Comparison of ENCODE assay signal across 1 cellular context in genomic region chr20:324177-325042, GRCh38.
TF ChIP-seq lines count a peak whose summit lies in the region.

No MANE protein-coding gene starts in this region.

TF ChIP-seq in HepG2, 621 proteins besides CTCF, POLR2A, EP300 and RAD21 (continued from another document and continues in another):
- TF ChIP-seq PAXIP1 (CRISPR knock-in tag; conservative IDR thresholded peaks at IDR 0.05) (peak; percentile 86; the same call in 1 of the 2 replicates), ZNF883 (CRISPR knock-in tag; IDR thresholded peaks at IDR 0.05; ENCODE audit: not compliant biosample characterization) (peak; percentile 92), KMT2A (CRISPR knock-in tag; IDR thresholded peaks at IDR 0.05) (peak; percentile 83), ERF (CRISPR knock-in tag; IDR thresholded peaks at IDR 0.05) (peak; percentile 96), GATAD2A (CRISPR knock-in tag; IDR thresholded peaks at IDR 0.05) (peak; percentile 63; the same call in 1 of the 2 replicates), NCOA1 (CRISPR knock-in tag; IDR thresholded peaks at IDR 0.05) (peak; percentile 97), YEATS4 (CRISPR knock-in tag; IDR thresholded peaks at IDR 0.05; ENCODE audit: borderline replicate concordance) (peak; percentile 100), ZZZ3 (CRISPR knock-in tag; IDR thresholded peaks at IDR 0.05; ENCODE audit: borderline replicate concordance) (peak; percentile 97), ZNF256 (CRISPR knock-in tag; conservative IDR thresholded peaks at IDR 0.05) (peak; percentile 52; the same call in 1 of the 2 replicates), ZNF691 (CRISPR knock-in tag; IDR thresholded peaks at IDR 0.05; ENCODE audit: borderline replicate concordance, low read depth) (peak; percentile 96; the same call in 1 of the 2 replicates), ZIK1 (CRISPR knock-in tag; IDR thresholded peaks at IDR 0.05; ENCODE audit: borderline replicate concordance, low read depth) (peak; percentile 99), DNMT1 (CRISPR knock-in tag; IDR thresholded peaks at IDR 0.05) (peak; percentile 96), ZBTB40 (IDR thresholded peaks at IDR 0.05) (no peak), ZBTB40 (CRISPR knock-in tag; IDR thresholded peaks at IDR 0.05) (peak; percentile 93), GABPB1 (CRISPR knock-in tag; IDR thresholded peaks at IDR 0.05) (peak; percentile 88), HINFP (CRISPR knock-in tag; IDR thresholded peaks at IDR 0.05; ENCODE audit: low read depth) (peak; percentile 93), ZNF543 (CRISPR knock-in tag; IDR thresholded peaks at IDR 0.05) (peak; percentile 96), SOX6 (IDR thresholded peaks at IDR 0.05) (no peak), SOX6 (CRISPR knock-in tag; IDR thresholded peaks at IDR 0.05) (peak; percentile 64), SMARCC2 (IDR thresholded peaks at IDR 0.05) (no peak), ZFP62 (CRISPR knock-in tag; IDR thresholded peaks at IDR 0.05) (0 out of 2 replicates have a peak, but pooled peaks have one; percentile 55), RBAK (CRISPR knock-in tag; IDR thresholded peaks at IDR 0.05) (peak; percentile 38; the same call in 1 of the 2 replicates), ZBTB39 (CRISPR knock-in tag; IDR thresholded peaks at IDR 0.05) (peak; percentile 91), MLXIP (CRISPR knock-in tag; IDR thresholded peaks at IDR 0.05; ENCODE audit: borderline replicate concordance) (peak; percentile 94), KAT8 (CRISPR knock-in tag; IDR thresholded peaks at IDR 0.05) (peak; percentile 81), ZNF556 (CRISPR knock-in tag; IDR thresholded peaks at IDR 0.05; ENCODE audit: borderline replicate concordance) (peak; percentile 93), PHF20 (CRISPR knock-in tag; IDR thresholded peaks at IDR 0.05) (peak; percentile 65), ELK4 (CRISPR knock-in tag; IDR thresholded peaks at IDR 0.05; ENCODE audit: borderline replicate concordance) (peak; percentile 93), HNRNPK (IDR thresholded peaks at IDR 0.05; ENCODE audit: low read depth, low read length, poor library complexity, severe bottlenecking) (peak; percentile 94), KLF11 (CRISPR knock-in tag; IDR thresholded peaks at IDR 0.05) (0 out of 2 replicates have a peak, but pooled peaks have one; percentile 22), RFXAP (CRISPR knock-in tag; IDR thresholded peaks at IDR 0.05; ENCODE audit: borderline replicate concordance) (peak; percentile 99), SRSF9 (IDR thresholded peaks at IDR 0.05; ENCODE audit: borderline replicate concordance, insufficient read depth, low read depth, low read length, poor library complexity, severe bottlenecking) (no peak), MXD1 (CRISPR knock-in tag; IDR thresholded peaks at IDR 0.05) (peak; percentile 97), ZNF260 (CRISPR knock-in tag; IDR thresholded peaks at IDR 0.05; ENCODE audit: borderline replicate concordance, low read depth) (no peak)
